8 cellular contexts compared by ENCODE assay signal in genomic region chr20:53595018-53595378, GRCh38. TPM values are rescaled to one million over a fixed set of nuclear protein-coding genes. Genes with fewer than 3 reads are reported as not detected.
A peak's percentile ranks its signal among the peaks of the same experiment; 100 is the strongest.
DNase-seq lines count a peak whose midpoint lies in the region; ATAC-seq, FAIRE-seq and TF ChIP-seq lines count a peak whose summit lies in the region.

No MANE protein-coding gene starts in this region.

- peak overlapping the region; percentile 84 for H3K4me2 ChIP-seq in SK-N-SH

- no peak for FAIRE-seq in kidney (lab: Jason Lieb, UNC)

- H3K27ac Mint-ChIP-seq in activated naive CD4-positive, alpha-beta T cell treated with anti-CD3 and anti-CD28 coated beads, Interleukin-2, amount 50 U/mL, for 72 hours: peak overlapping the region; percentile 89 to 94

- H3K27ac ChIP-seq in SK-N-SH (ENCODE audit: low read depth in 2 of 2, low read length in 1 of 2) (peak overlapping the region; percentile 80 to 86), kidney (ENCODE audit: low read depth in 2 of 2, low read length in 2 of 2) (peak overlapping the region; percentile 77 to 91), substantia nigra (ENCODE audit: low read depth, low read length, poor library complexity, severe bottlenecking) (peak overlapping the region; percentile 89)

- no peaks in the 10 kb centered on the region for H3K9me2 ChIP-seq in SK-N-SH

- H3K9me3 Mint-ChIP-seq in activated naive CD4-positive, alpha-beta T cell treated with anti-CD3 and anti-CD28 coated beads, Interleukin-2, amount 50 U/mL, for 72 hours: no peaks in the 10 kb centered on the region

- no peak for TF ChIP-seq RAD21 in SK-N-SH (IDR thresholded peaks at IDR 0.05; ENCODE audit: low read length)

- H3K4me1 ChIP-seq in SK-N-SH (ENCODE audit: control insufficient read depth in 1 of 2, insufficient read depth in 2 of 2, low read depth in 1 of 2, low read length in 1 of 2) (peaks cover 3 to 4% of the 10 kb centered on the region in 2 experiments; a peak in 3 of 4 replicates), kidney (ENCODE audit: control insufficient read depth in 1 of 2, insufficient read depth in 1 of 2, low read depth in 1 of 2, low read length in 2 of 2) (peaks cover 0 to 5% of the 10 kb centered on the region in 2 donors)

- H3K79me2 ChIP-seq in SK-N-SH (ENCODE audit: insufficient read depth): peaks cover 35% of the 10 kb centered on the region

- peak overlapping the region; percentile 84 for H2AFZ ChIP-seq in SK-N-SH (ENCODE audit: low read depth)

- H3K36me3 Mint-ChIP-seq in activated naive CD4-positive, alpha-beta T cell treated with anti-CD3 and anti-CD28 coated beads, Interleukin-2, amount 50 U/mL, for 72 hours: peaks cover 16 to 21% of the 10 kb centered on the region in 2 donors

- 37% methylated on average over 7 of the region's 7 CpGs for WGBS in SK-N-SH (ENCODE audit: low lambda C conversion rate)

- CTCF ChIA-PET in SK-N-SH (lab: Yijun Ruan, JAX): interaction anchor here (1.0 to 2.0 kb wide), 3 partner anchors 17 to 502 kb away, joined by 3 to 14 read pairs (median 3); no protein-coding TSS in a partner anchor

- H3F3A ChIP-seq in SK-N-SH (replicated peaks; ENCODE audit: insufficient read depth): peaks cover 24% of the 10 kb centered on the region

- H3K4me3 ChIP-seq in SK-N-SH (ENCODE audit: low read depth in 2 of 2, low read length in 1 of 2) (peak overlapping the region; percentile 61 to 80), kidney (ENCODE audit: low read length in 2 of 2) (peak overlapping the region; percentile 76 to 77)

- DNase-seq in SK-N-SH (no peak), kidney (no peak), substantia nigra (lab: John Stamatoyannopoulos, UW) (no peak), NCI-H146 (lab: John Stamatoyannopoulos, UW) (no peak)
- DNase-seq in activated naive CD4-positive, alpha-beta T cell treated with anti-CD3 and anti-CD28 coated beads, Interleukin-2, amount 50 U/mL, for 72 hours (ENCODE audit: low spot score in 2 of 2): no peak

- H3K9ac ChIP-seq in SK-N-SH (peak overlapping the region; percentile 95), kidney (ENCODE audit: low read length in 2 of 2) (peak overlapping the region; percentile 55 to 81)

- no peaks in the 10 kb centered on the region for H3K27me3 ChIP-seq in SK-N-SH (ENCODE audit: insufficient read depth)

- TF ChIP-seq EP300 in SK-N-SH (IDR thresholded peaks at IDR 0.05; ENCODE audit: borderline replicate concordance in 1 of 2, low read depth in 1 of 2, low read length in 1 of 2): no peak

- no peaks in the 10 kb centered on the region for H4K20me1 ChIP-seq in SK-N-SH (ENCODE audit: insufficient read depth)

- intact Hi-C loops in kidney (cut with DNase I): no loop called here

- ATAC-seq in SK-N-SH treated with all-trans-retinoic acid at 6 μM for 48 hours (no peak), GM21423 (IDR thresholded peaks at IDR 0.05; ENCODE audit: unreplicated experiment) (no peak), HG02763 (IDR thresholded peaks at IDR 0.05; ENCODE audit: unreplicated experiment) (no peak)
- no peak for ATAC-seq in activated naive CD4-positive, alpha-beta T cell treated with anti-CD3 and anti-CD28 coated beads, Interleukin-2, amount 50 U/mL, for 72 hours

- no peak for TF ChIP-seq CTCF in SK-N-SH (IDR thresholded peaks at IDR 0.05)
- TF ChIP-seq CTCF in kidney (IDR thresholded peaks at IDR 0.05; ENCODE audit: borderline replicate concordance, extremely low read depth, insufficient read depth): no peak

- POLR2A ChIA-PET in SK-N-SH (lab: Yijun Ruan, JAX): interaction anchor here (1.6 to 1.8 kb wide), 2 partner anchors 27 to 141 kb away, joined by 5 read pairs; no protein-coding TSS in a partner anchor

- H3K9me3 ChIP-seq in SK-N-SH: no peaks in the 10 kb centered on the region
- no peaks in the 10 kb centered on the region for H3K9me3 ChIP-seq in kidney (ENCODE audit: control insufficient read depth in 1 of 2, low read length in 2 of 2)

- no peaks in the 10 kb centered on the region for H3K36me3 ChIP-seq in SK-N-SH (replicated peaks in 1 of 2; ENCODE audit: control insufficient read depth in 1 of 2, insufficient read depth in 2 of 2, low read length in 1 of 2)
- no peaks in the 10 kb centered on the region for H3K36me3 ChIP-seq in kidney (ENCODE audit: control insufficient read depth in 1 of 2, insufficient read depth in 2 of 2, low read length in 2 of 2)

TF ChIP-seq in SK-N-SH, 30 proteins besides CTCF, POLR2A, EP300 and RAD21 (continues in another document):
- TF ChIP-seq TEAD4 (IDR thresholded peaks at IDR 0.05; ENCODE audit: borderline replicate concordance, insufficient read depth): no peak
- no peak for TF ChIP-seq JUND (IDR thresholded peaks at IDR 0.05)
- no peak for TF ChIP-seq MXI1 (IDR thresholded peaks at IDR 0.05; ENCODE audit: low read depth, low read length)
- TF ChIP-seq GATA2 (CRISPR knock-in tag; IDR thresholded peaks at IDR 0.05): no peak
- no peak for TF ChIP-seq POLR2AphosphoS5 (IDR thresholded peaks at IDR 0.05; ENCODE audit: low read depth, low read length)
- no peak for TF ChIP-seq ELF1 (IDR thresholded peaks at IDR 0.05)
- TF ChIP-seq, protein P1, sequence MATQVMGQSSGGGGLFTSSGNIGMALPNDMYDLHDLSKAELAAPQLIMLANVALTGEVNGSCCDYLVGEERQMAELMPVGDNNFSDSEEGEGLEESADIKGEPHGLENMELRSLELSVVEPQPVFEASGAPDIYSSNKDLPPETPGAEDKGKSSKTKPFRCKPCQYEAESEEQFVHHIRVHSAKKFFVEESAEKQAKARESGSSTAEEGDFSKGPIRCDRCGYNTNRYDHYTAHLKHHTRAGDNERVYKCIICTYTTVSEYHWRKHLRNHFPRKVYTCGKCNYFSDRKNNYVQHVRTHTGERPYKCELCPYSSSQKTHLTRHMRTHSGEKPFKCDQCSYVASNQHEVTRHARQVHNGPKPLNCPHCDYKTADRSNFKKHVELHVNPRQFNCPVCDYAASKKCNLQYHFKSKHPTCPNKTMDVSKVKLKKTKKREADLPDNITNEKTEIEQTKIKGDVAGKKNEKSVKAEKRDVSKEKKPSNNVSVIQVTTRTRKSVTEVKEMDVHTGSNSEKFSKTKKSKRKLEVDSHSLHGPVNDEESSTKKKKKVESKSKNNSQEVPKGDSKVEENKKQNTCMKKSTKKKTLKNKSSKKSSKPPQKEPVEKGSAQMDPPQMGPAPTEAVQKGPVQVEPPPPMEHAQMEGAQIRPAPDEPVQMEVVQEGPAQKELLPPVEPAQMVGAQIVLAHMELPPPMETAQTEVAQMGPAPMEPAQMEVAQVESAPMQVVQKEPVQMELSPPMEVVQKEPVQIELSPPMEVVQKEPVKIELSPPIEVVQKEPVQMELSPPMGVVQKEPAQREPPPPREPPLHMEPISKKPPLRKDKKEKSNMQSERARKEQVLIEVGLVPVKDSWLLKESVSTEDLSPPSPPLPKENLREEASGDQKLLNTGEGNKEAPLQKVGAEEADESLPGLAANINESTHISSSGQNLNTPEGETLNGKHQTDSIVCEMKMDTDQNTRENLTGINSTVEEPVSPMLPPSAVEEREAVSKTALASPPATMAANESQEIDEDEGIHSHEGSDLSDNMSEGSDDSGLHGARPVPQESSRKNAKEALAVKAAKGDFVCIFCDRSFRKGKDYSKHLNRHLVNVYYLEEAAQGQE (IDR thresholded peaks at IDR 0.05; ENCODE audit: low read depth, low read length): no peak

TF ChIP-seq in SK-N-SH treated with all-trans-retinoic acid at 6 μM for 48 hours, 23 proteins besides CTCF, POLR2A, EP300 and RAD21:
- TF ChIP-seq CSDC2 (CRISPR knock-in tag; IDR thresholded peaks at IDR 0.05) (no peak), ZC3H10 (CRISPR knock-in tag; IDR thresholded peaks at IDR 0.05) (no peak), SNAI2 (CRISPR knock-in tag; IDR thresholded peaks at IDR 0.05) (no peak), CSRNP3 (CRISPR knock-in tag; IDR thresholded peaks at IDR 0.05) (no peak), RARB (CRISPR knock-in tag; IDR thresholded peaks at IDR 0.05) (no peak), ZFP3 (CRISPR knock-in tag; IDR thresholded peaks at IDR 0.05) (no peak), GLIS3 (CRISPR knock-in tag; IDR thresholded peaks at IDR 0.05) (no peak)
- TF ChIP-seq, protein P2, sequence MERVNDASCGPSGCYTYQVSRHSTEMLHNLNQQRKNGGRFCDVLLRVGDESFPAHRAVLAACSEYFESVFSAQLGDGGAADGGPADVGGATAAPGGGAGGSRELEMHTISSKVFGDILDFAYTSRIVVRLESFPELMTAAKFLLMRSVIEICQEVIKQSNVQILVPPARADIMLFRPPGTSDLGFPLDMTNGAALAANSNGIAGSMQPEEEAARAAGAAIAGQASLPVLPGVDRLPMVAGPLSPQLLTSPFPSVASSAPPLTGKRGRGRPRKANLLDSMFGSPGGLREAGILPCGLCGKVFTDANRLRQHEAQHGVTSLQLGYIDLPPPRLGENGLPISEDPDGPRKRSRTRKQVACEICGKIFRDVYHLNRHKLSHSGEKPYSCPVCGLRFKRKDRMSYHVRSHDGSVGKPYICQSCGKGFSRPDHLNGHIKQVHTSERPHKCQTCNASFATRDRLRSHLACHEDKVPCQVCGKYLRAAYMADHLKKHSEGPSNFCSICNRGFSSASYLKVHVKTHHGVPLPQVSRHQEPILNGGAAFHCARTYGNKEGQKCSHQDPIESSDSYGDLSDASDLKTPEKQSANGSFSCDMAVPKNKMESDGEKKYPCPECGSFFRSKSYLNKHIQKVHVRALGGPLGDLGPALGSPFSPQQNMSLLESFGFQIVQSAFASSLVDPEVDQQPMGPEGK (CRISPR knock-in tag; IDR thresholded peaks at IDR 0.05; ENCODE audit: borderline replicate concordance): no peak

RNA-seq across cellular contexts. Expression of gene ZNF217, which starts 1.4 kb away (rescaled TPM):
- polyA plus RNA-seq in SK-N-SH (2012; rRNA removed): 6.9 and 7.1 TPM in 2 replicates
- 7.6 and 8.5 TPM in 2 replicates for polyA plus RNA-seq in SK-N-SH (2012; cell fraction: cytosol; rRNA removed)
- 13.4 and 14.5 TPM in 2 replicates for polyA plus RNA-seq in SK-N-SH (2012; cell fraction: nucleus; rRNA removed)
- total RNA-seq in activated naive CD4-positive, alpha-beta T cell treated with anti-CD3 and anti-CD28 coated beads, Interleukin-2, amount 50 U/mL, for 72 hours: 10 to 100 TPM; 58.6 to 62.0 TPM
- total RNA-seq in kidney: 60.9 TPM
- polyA plus RNA-seq in kidney (ENCODE audit: insufficient read depth, low read depth, low replicate concordance): 5.0 TPM
